In genomic region chr9:126069400-126069955, GRCh38 we compare ENCODE assay signal across 1 cellular context.
TF ChIP-seq lines count a peak whose summit lies in the region.

No MANE protein-coding gene starts in this region.

TF ChIP-seq in GM23338, 12 proteins besides CTCF, POLR2A, EP300 and RAD21 (continued from another document):
- no peak for TF ChIP-seq ZNF462 (CRISPR knock-in tag; IDR thresholded peaks at IDR 0.05)
